In genomic region chr1:203148127-203148526, GRCh38 we compare ENCODE assay signal across 10 cellular contexts. TPM values are rescaled to one million over a fixed set of nuclear protein-coding genes. Genes with fewer than 3 reads are reported as not detected.
DNase-seq lines count a peak whose midpoint lies in the region; TF ChIP-seq lines count a peak whose summit lies in the region.
"Had no signal": no experiment of that assay in that cellular context is flagged by ENCODE, and none has a peak within 500 bp of the region (broad histone marks: within the 10 kb centered on the region; RNA-seq: fewer than 3 reads in every experiment).

No MANE protein-coding gene starts in this region.

- H3K27ac Mint-ChIP-seq in nephron: no peak overlapping the region

- no peak overlapping the region for H3K27ac ChIP-seq in DOHH2 (ENCODE audit: low read depth, low read length)

- no peak overlapping the region for H3K4me3 ChIP-seq in DOHH2 (ENCODE audit: low read length)

- peak; percentile 61 for DNase-seq in HuH-7.5 (ENCODE audit: low spot score)
- peak; percentile 76 to 78 for DNase-seq in T47D (ENCODE audit: low read depth in 1 of 2, low spot score in 1 of 2)
- DNase-seq in stimulated activated CD8-positive, alpha-beta memory T cell treated with anti-CD3 and anti-CD28 coated beads, Interleukin-4, amount 100 ng/mL, for 48 hours: no peak
- no peak for DNase-seq in mucosa of gallbladder (ENCODE audit: low spot score)
- no peak for DNase-seq in pons (ENCODE audit: low spot score)
- DNase-seq: effector CD4-positive, alpha-beta T cell; NCI-H774 had no signal

- H3K9me3 Mint-ChIP-seq in nephron: no peaks in the 10 kb centered on the region

- H3K9me2 ChIP-seq in DOHH2 (replicated peaks; ENCODE audit: control insufficient read depth, low read length): no peaks in the 10 kb centered on the region

- no peaks in the 10 kb centered on the region for H3K36me3 ChIP-seq in DOHH2 (ENCODE audit: control insufficient read depth, low read length)

- H3F3A ChIP-seq in DOHH2 (ENCODE audit: control insufficient read depth, insufficient read depth): no peaks in the 10 kb centered on the region

- H3K27me3 ChIP-seq in DOHH2 (ENCODE audit: control insufficient read depth, low read length): peaks cover 2% of the 10 kb centered on the region; the same call in 1 of the 2 replicates

- in situ Hi-C loops in T47D (cut with HindIII; ENCODE audit: low pct_unique_long_range_greater_than_20kb, low sequenced_read_pairs): no loop called here

- H3K36me3 Mint-ChIP-seq in nephron (ENCODE audit: low read depth): peaks cover 7% of the 10 kb centered on the region

- H3K79me2 ChIP-seq in DOHH2 (ENCODE audit: control insufficient read depth, low read length): no peaks in the 10 kb centered on the region

- peaks cover 61% of the 10 kb centered on the region for H3K4me1 Mint-ChIP-seq in nephron

- peak; percentile 52 for TF ChIP-seq CTCF in DOHH2 (IDR thresholded peaks at IDR 0.05; ENCODE audit: low read depth, low read length, poor library complexity, severe bottlenecking)
- peak in 2 of 3 experiments; percentile 19 to 23 for TF ChIP-seq CTCF in nephron (IDR thresholded peaks at IDR 0.05; ENCODE audit: unreplicated experiment in 3 of 3)

- no peaks in the 10 kb centered on the region for H4K20me1 ChIP-seq in DOHH2 (ENCODE audit: control insufficient read depth, insufficient read depth, low read depth, low read length)

- H3K4me3 Mint-ChIP-seq in nephron: no peak overlapping the region

- H3K9me3 ChIP-seq in DOHH2 (ENCODE audit: control insufficient read depth, insufficient read depth, low read length): no peaks in the 10 kb centered on the region

- peaks cover 7% of the 10 kb centered on the region for H3K27me3 Mint-ChIP-seq in nephron (ENCODE audit: low read depth)

- H3K4me1 ChIP-seq in DOHH2 (ENCODE audit: control insufficient read depth, low read length): no peaks in the 10 kb centered on the region

- H3K4me2 ChIP-seq in DOHH2 (ENCODE audit: low read length): no peak overlapping the region

RNA-seq across cellular contexts. Expression of gene ADORA1, which starts 20.6 kb away (rescaled TPM):
- total RNA-seq in mucosa of gallbladder: 7.3 TPM
- total RNA-seq: activated CD8-positive, alpha-beta memory T cell treated with anti-CD3 and anti-CD28 coated beads for 36 hours had no signal

RNA-seq across cellular contexts. Expression of gene MYBPH, which starts 27.5 kb away (rescaled TPM):
- total RNA-seq in mucosa of gallbladder: not detected
- total RNA-seq: activated CD8-positive, alpha-beta memory T cell treated with anti-CD3 and anti-CD28 coated beads for 36 hours had no signal

RNA-seq across cellular contexts. Expression of gene CHI3L1, which starts 38.4 kb away (rescaled TPM):
- total RNA-seq in mucosa of gallbladder: 0.40 TPM
- total RNA-seq: activated CD8-positive, alpha-beta memory T cell treated with anti-CD3 and anti-CD28 coated beads for 36 hours had no signal

Comparison
In these comparisons a context has a peak if more than half of its experiments do, and no peak if none do; other contexts are left out.
1. DNase-seq: peak in HuH-7.5 (single experiment) and T47D (2 of 2); none in stimulated activated CD8-positive, alpha-beta memory T cell treated with anti-CD3 and anti-CD28 coated beads, Interleukin-4, amount 100 ng/mL, for 48 hours (single experiment), mucosa of gallbladder (single experiment) and pons (single experiment).